In the genomic region with DNA sequence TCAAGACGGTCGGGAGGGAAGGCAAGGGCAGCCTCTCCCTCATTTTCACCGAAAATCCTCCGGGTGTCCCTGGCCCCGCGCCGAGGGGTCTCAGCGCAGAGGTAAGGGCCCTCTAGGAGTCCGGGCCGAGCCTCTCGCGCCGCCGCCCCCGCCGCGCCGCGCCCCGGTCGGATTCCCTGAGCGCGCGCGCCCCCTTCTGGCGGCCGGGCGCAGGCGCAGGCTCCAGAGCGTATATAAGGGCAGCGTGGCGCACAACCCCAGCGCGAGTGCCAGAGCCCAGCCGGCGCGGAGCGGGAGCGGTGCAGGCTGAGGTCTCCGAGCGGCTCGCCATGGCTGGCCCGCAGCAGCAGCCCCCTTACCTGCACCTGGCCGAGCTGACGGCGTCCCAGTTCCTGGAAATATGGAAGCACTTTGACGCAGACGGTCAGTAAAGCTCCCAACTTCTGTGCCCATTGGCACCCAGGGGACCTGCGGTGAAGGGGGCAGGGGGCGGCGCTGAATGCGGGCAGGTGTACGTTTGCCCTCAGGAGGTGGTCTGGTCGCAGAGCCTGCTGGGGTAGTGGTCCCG, we compare ENCODE assay signal across 9 cellular contexts. TPM values are rescaled to one million over a fixed set of nuclear protein-coding genes. Genes with fewer than 3 reads are reported as not detected.
DNase-seq lines count a peak whose midpoint lies in the region; ATAC-seq and TF ChIP-seq lines count a peak whose summit lies in the region.
"Had no signal": no experiment of that assay in that cellular context is flagged by ENCODE, and none has a peak within 500 bp of the region (broad histone marks: within the 10 kb centered on the region; RNA-seq: fewer than 3 reads in every experiment).

A gene with protein sequence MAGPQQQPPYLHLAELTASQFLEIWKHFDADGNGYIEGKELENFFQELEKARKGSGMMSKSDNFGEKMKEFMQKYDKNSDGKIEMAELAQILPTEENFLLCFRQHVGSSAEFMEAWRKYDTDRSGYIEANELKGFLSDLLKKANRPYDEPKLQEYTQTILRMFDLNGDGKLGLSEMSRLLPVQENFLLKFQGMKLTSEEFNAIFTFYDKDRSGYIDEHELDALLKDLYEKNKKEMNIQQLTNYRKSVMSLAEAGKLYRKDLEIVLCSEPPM (plus strand): TSS at position 260 of the 568 bp plus-strand sequence. CDS start 70 bp downstream, at position 330.

- H3K4me1 ChIP-seq in ovary (ENCODE audit: insufficient read depth) (peaks cover 3% of the 10 kb centered on the region), thyroid gland (peaks cover 8 to 11% of the 10 kb centered on the region in 2 donors)

- H3K36me3 ChIP-seq in ovary (no peaks in the 10 kb centered on the region), thyroid gland (no peaks in the 10 kb centered on the region)

- TF ChIP-seq POLR2A in ovary (IDR thresholded peaks at IDR 0.05) = no peak
- TF ChIP-seq POLR2A in thyroid gland (IDR thresholded peaks at IDR 0.05) = peak in 1 of 2 donors; percentile 35

- no peak for TF ChIP-seq EP300 in ovary (IDR thresholded peaks at IDR 0.05)

- ATAC-seq in HG03520 (IDR thresholded peaks at IDR 0.05; ENCODE audit: unreplicated experiment) = peak; percentile 75

- peak; percentile 75 for DNase-seq in CD1c-positive myeloid dendritic cell (ENCODE audit: extremely low spot score)
- peak; percentile 70 for DNase-seq in GM19240 (ENCODE audit: insufficient read length, low spot score)
- peak; percentile 72 for DNase-seq in RKO (ENCODE audit: low spot score)
- DNase-seq in activated naive CD4-positive, alpha-beta T cell (lab: John Stamatoyannopoulos, UW) = peak; percentile 10 to 55 (median 33)
- peak; percentile 82 for DNase-seq in germinal center (ENCODE audit: low spot score)
- DNase-seq in ovary = peak; percentile 41 to 80 (median 65)
- DNase-seq in thyroid gland = peak; percentile 71 to 72

- TF ChIP-seq CTCF in ovary (IDR thresholded peaks at IDR 0.05) (peak; percentile 66 to 82 (median 72)), thyroid gland (IDR thresholded peaks at IDR 0.05) (peak; percentile 19 to 100 (median 90))

- peak within 1 kb of the TSS; percentile 10 for H3K4me3 ChIP-seq in ovary
- no peak within 1 kb of the TSS for H3K4me3 ChIP-seq in thyroid gland (replicated peaks in 1 of 3)

- H3K27ac ChIP-seq in ovary (no peak within 1 kb of the TSS), thyroid gland (no peak within 1 kb of the TSS)

- WGBS in ovary, 3 donors = 1 to 2% (median 2%) methylated on average over 48 to 55 of the region's 55 CpGs
- WGBS in thyroid gland, 2 donors = 3 to 4% methylated on average over 5 to 15 of the region's 55 CpGs

- intact Hi-C loops in ovary (cut with DNase I) (loop anchor here in 1 of 4 donors (10.0 kb wide), 1 partner anchor 674 kb away; a partner anchor contains a TSS), thyroid gland (cut with DNase I) (no loop called here)

- H3K9me3 ChIP-seq in ovary (no peaks in the 10 kb centered on the region), thyroid gland (no peaks in the 10 kb centered on the region)

- H3K27me3 ChIP-seq in ovary (no peaks in the 10 kb centered on the region), thyroid gland (peaks cover 5% of the 10 kb centered on the region)

RNA-seq across cellular contexts. Expression of the gene that starts here (rescaled TPM):
- total RNA-seq in ovary (100 to 1,000 TPM in 1 of 7 donors, 10 to 100 TPM in 2, 1 to 10 TPM in 4; 1.7 to 176 (median 2.5) TPM), thyroid gland (under 1 TPM in 1 of 4 donors, not detected in 3; 0.81 TPM)
- 10 to 100 TPM in 1 of 2 donors, 1 to 10 TPM in 1; 5.2 to 39.5 TPM for polyA plus RNA-seq in ovary
- total RNA-seq: T-helper 2 cell treated with Interferon-gamma antibody and Interleukin-4, amounts not matched to agents 100 ng/mL and 5 ng/mL, for 36 hours had no signal

Comparison
In these comparisons a context has a peak if more than half of its experiments do, and no peak if none do; other contexts are left out.
1. Peak in DNase-seq in thyroid gland; RNA of the gene not detected or under 1 TPM.